Comparison of ENCODE assay signal across 22 cellular contexts in genomic region chr2:26609133-26609532, GRCh38. TPM values are rescaled to one million over a fixed set of nuclear protein-coding genes. Genes with fewer than 3 reads are reported as not detected.
A peak's percentile ranks its signal among the peaks of the same experiment; 100 is the strongest.
DNase-seq lines count a peak whose midpoint lies in the region; ATAC-seq and TF ChIP-seq lines count a peak whose summit lies in the region.
"Had no signal": no experiment of that assay in that cellular context is flagged by ENCODE, and none has a peak within 500 bp of the region (broad histone marks: within the 10 kb centered on the region; RNA-seq: fewer than 3 reads in every experiment).

No MANE protein-coding gene starts in this region.

- H3K79me2 ChIP-seq in hepatocyte: no peaks in the 10 kb centered on the region

- TF ChIP-seq CTCF in hepatocyte (IDR thresholded peaks at IDR 0.05; ENCODE audit: poor library complexity) (no peak), nephron progenitor cell (IDR thresholded peaks at IDR 0.05) (no peak)

- peak overlapping the region; percentile 42 for H3K4me3 Mint-ChIP-seq in activated naive CD8-positive, alpha-beta T cell
- H3K4me3 Mint-ChIP-seq in activated naive CD8-positive, alpha-beta T cell treated with anti-CD3 and anti-CD28 coated beads, Interleukin-2, amount 50 U/mL, for 24 hours: no peak overlapping the region
- no peak overlapping the region for H3K4me3 Mint-ChIP-seq in nephron progenitor cell
- H3K4me3 Mint-ChIP-seq: CD8-positive, alpha-beta memory T cell had no signal

- no peak overlapping the region for H3K4me2 ChIP-seq in hepatocyte
- H3K4me2 ChIP-seq: PC-9 had no signal

- 66% methylated on average over 6 of the region's 6 CpGs for WGBS in hepatocyte (ENCODE audit: low lambda C conversion rate, missing lambda C conversion rate)

- H3K36me3 Mint-ChIP-seq in activated naive CD8-positive, alpha-beta T cell: no peaks in the 10 kb centered on the region
- no peaks in the 10 kb centered on the region for H3K36me3 Mint-ChIP-seq in activated naive CD8-positive, alpha-beta T cell treated with anti-CD3 and anti-CD28 coated beads, Interleukin-2, amount 50 U/mL, for 24 hours (ENCODE audit: low read depth)
- no peaks in the 10 kb centered on the region for H3K36me3 Mint-ChIP-seq in nephron progenitor cell (ENCODE audit: low read depth)
- H3K36me3 Mint-ChIP-seq: CD8-positive, alpha-beta memory T cell; IgD-negative memory B cell had no signal

- no peaks in the 10 kb centered on the region for H4K20me1 ChIP-seq in hepatocyte (ENCODE audit: insufficient read depth, poor library complexity, severe bottlenecking)

- peaks cover 2% of the 10 kb centered on the region for H3K27me3 Mint-ChIP-seq in activated naive CD8-positive, alpha-beta T cell
- H3K27me3 Mint-ChIP-seq in activated naive CD8-positive, alpha-beta T cell treated with anti-CD3 and anti-CD28 coated beads, Interleukin-2, amount 50 U/mL, for 24 hours: peaks cover 9% of the 10 kb centered on the region
- peaks cover 16% of the 10 kb centered on the region for H3K27me3 Mint-ChIP-seq in nephron progenitor cell (ENCODE audit: low read depth, poor library complexity)

- no peak overlapping the region for H3K27ac Mint-ChIP-seq in activated naive CD8-positive, alpha-beta T cell
- no peak overlapping the region for H3K27ac Mint-ChIP-seq in activated naive CD8-positive, alpha-beta T cell treated with anti-CD3 and anti-CD28 coated beads, Interleukin-2, amount 50 U/mL, for 24 hours
- H3K27ac Mint-ChIP-seq in nephron progenitor cell: peak overlapping the region; percentile 88

- DNase-seq in activated naive CD8-positive, alpha-beta T cell treated with anti-CD3 and anti-CD28 coated beads, Interleukin-2, amount 50 U/mL, for 24 hours: no peak
- DNase-seq in hepatocyte (ENCODE audit: low spot score) (no peak), nephron progenitor cell (no peak), putamen (ENCODE audit: low spot score) (no peak), islet precursor cell (no peak), inferior parietal cortex (ENCODE audit: extremely low spot score) (no peak)
- DNase-seq: ACHN; activated effector memory CD4-positive, alpha-beta T cell treated with Interleukin-2 at 50 U/mL for 16 hours; gastrocnemius medialis; left cardiac atrium; NCI-H226; PC-9; stimulated activated naive CD4-positive, alpha-beta T cell treated with Interleukin-2 at 50 U/mL for 16 hours; T-helper 9 cell had no signal

- H3K27ac ChIP-seq in hepatocyte: peak overlapping the region; percentile 86
- H3K27ac ChIP-seq: gastrocnemius medialis, HL-60, PC-9 had no signal

- H3K4me1 Mint-ChIP-seq in activated naive CD8-positive, alpha-beta T cell (ENCODE audit: low read depth): peaks cover 25% of the 10 kb centered on the region
- H3K4me1 Mint-ChIP-seq in activated naive CD8-positive, alpha-beta T cell treated with anti-CD3 and anti-CD28 coated beads, Interleukin-2, amount 50 U/mL, for 24 hours: peaks cover 23% of the 10 kb centered on the region
- H3K4me1 Mint-ChIP-seq in nephron progenitor cell: peaks cover 78% of the 10 kb centered on the region

- ATAC-seq in activated naive CD8-positive, alpha-beta T cell treated with anti-CD3 and anti-CD28 coated beads, Interleukin-2, amount 50 U/mL, for 24 hours: no peak
- ATAC-seq in GM19397 (IDR thresholded peaks at IDR 0.05; ENCODE audit: unreplicated experiment): no peak
- ATAC-seq: esophagus mucosa, gastrocnemius medialis, left cardiac atrium had no signal

- H3K9me3 Mint-ChIP-seq in activated naive CD8-positive, alpha-beta T cell (ENCODE audit: low read depth): no peaks in the 10 kb centered on the region
- no peaks in the 10 kb centered on the region for H3K9me3 Mint-ChIP-seq in activated naive CD8-positive, alpha-beta T cell treated with anti-CD3 and anti-CD28 coated beads, Interleukin-2, amount 50 U/mL, for 24 hours
- H3K9me3 Mint-ChIP-seq in nephron progenitor cell: peaks cover 4% of the 10 kb centered on the region
- H3K9me3 Mint-ChIP-seq: IgD-negative memory B cell had no signal

- H3K4me3 ChIP-seq in hepatocyte: no peak overlapping the region
- H3K4me3 ChIP-seq: gastrocnemius medialis, PC-9 had no signal

- H3K9me3 ChIP-seq in hepatocyte (ENCODE audit: low read depth): no peaks in the 10 kb centered on the region
- H3K9me3 ChIP-seq: gastrocnemius medialis had no signal

- no peaks in the 10 kb centered on the region for H3K36me3 ChIP-seq in hepatocyte (replicated peaks; ENCODE audit: insufficient read depth, low read depth)
- H3K36me3 ChIP-seq: gastrocnemius medialis had no signal

- H3K4me1 ChIP-seq in hepatocyte (ENCODE audit: insufficient read depth): peaks cover 68% of the 10 kb centered on the region
- H3K4me1 ChIP-seq: gastrocnemius medialis had no signal

- H3K9me2 ChIP-seq in hepatocyte (replicated peaks; ENCODE audit: insufficient read depth): no peaks in the 10 kb centered on the region

- H2AFZ ChIP-seq in hepatocyte: peak overlapping the region; percentile 47
- H2AFZ ChIP-seq: PC-9 had no signal

- no peaks in the 10 kb centered on the region for H3K27me3 ChIP-seq in hepatocyte

RNA-seq across cellular contexts. Expression of gene CIB4, which starts 32.0 kb away (rescaled TPM):
- total RNA-seq in hepatocyte: not detected in 2 replicates
- 0.29 TPM in 1 of 2 replicates, not detected in the other for polyA plus RNA-seq in hepatocyte
- total RNA-seq: cardiac septum; CD8-positive, alpha-beta memory T cell; esophagus mucosa; gastrocnemius medialis; mucosa of gallbladder; PC-9 had no signal
- polyA plus RNA-seq: CD8-positive, alpha-beta memory T cell; IgD-negative memory B cell had no signal
